In genomic region chr4:159131564-159131963, GRCh38 we compare ENCODE assay signal across 23 cellular contexts. TPM values are rescaled to one million over a fixed set of nuclear protein-coding genes. Genes with fewer than 3 reads are reported as not detected.
A peak's percentile ranks its signal among the peaks of the same experiment; 100 is the strongest.
DNase-seq lines count a peak whose midpoint lies in the region; ATAC-seq, FAIRE-seq and TF ChIP-seq lines count a peak whose summit lies in the region.
"Had no signal": no experiment of that assay in that cellular context is flagged by ENCODE, and none has a peak within 500 bp of the region (broad histone marks: within the 10 kb centered on the region; RNA-seq: fewer than 3 reads in every experiment).

No MANE protein-coding gene starts in this region.

- H2BK15ac ChIP-seq in IMR-90 (ENCODE audit: low read depth, low read length) = no peak overlapping the region
- no peak overlapping the region for H2BK15ac ChIP-seq in mesendoderm (replicated peaks; ENCODE audit: low read depth)

- H3K36me3 ChIP-seq in GM23338 (ENCODE audit: insufficient read depth) (no peaks in the 10 kb centered on the region), IMR-90 (ENCODE audit: control insufficient read depth, insufficient read depth, low read length) (no peaks in the 10 kb centered on the region), mesendoderm (ENCODE audit: control insufficient read depth, insufficient read depth, low read length) (no peaks in the 10 kb centered on the region)
- H3K36me3 ChIP-seq: HAP-1 had no signal

- H3K9ac ChIP-seq in IMR-90 (ENCODE audit: low read depth, low read length) = no peak overlapping the region
- no peak overlapping the region for H3K9ac ChIP-seq in mesendoderm (ENCODE audit: low read length)
- H3K9ac ChIP-seq: GM23248, KMS-11 had no signal

- H3K4me2 ChIP-seq in GM23338 (peak overlapping the region; percentile 52), IMR-90 (ENCODE audit: low read depth, low read length) (no peak overlapping the region), mesendoderm (ENCODE audit: low read length) (no peak overlapping the region)
- H3K4me2 ChIP-seq: KMS-11 had no signal

- no peak for TF ChIP-seq RAD21 in IMR-90 (IDR thresholded peaks at IDR 0.05; ENCODE audit: low read length)

- H4K8ac ChIP-seq in IMR-90 (ENCODE audit: low read depth in 2 of 2, low read length in 2 of 2) = no peak overlapping the region
- no peak overlapping the region for H4K8ac ChIP-seq in mesendoderm (ENCODE audit: low read depth, low read length)

- H3K14ac ChIP-seq in IMR-90 (replicated peaks; ENCODE audit: low read depth, low read length) = no peak overlapping the region

- H3K79me1 ChIP-seq in IMR-90 (ENCODE audit: low read depth in 1 of 2, low read length in 2 of 2) (peaks cover 9 to 25% of the 10 kb centered on the region in 2 experiments; a peak in 3 of 4 replicates), mesendoderm (ENCODE audit: low read length) (peaks cover 4% of the 10 kb centered on the region)

- no peak overlapping the region for H4K5ac ChIP-seq in IMR-90 (ENCODE audit: low read depth, low read length)
- H4K5ac ChIP-seq in mesendoderm (ENCODE audit: low read length) = no peak overlapping the region

- BruUV-seq in IMR-90 (replicated peaks; lab: Mats Ljungman, UMichigan) = no TSS peak

- no peaks in the 10 kb centered on the region for H3K9me3 ChIP-seq in IMR-90 (ENCODE audit: control insufficient read depth, insufficient read depth, low read length)
- H3K9me3 ChIP-seq: HAP-1 had no signal

- H3K9me2 ChIP-seq in GM23338 (ENCODE audit: insufficient read depth) = no peaks in the 10 kb centered on the region

- no peak overlapping the region for H3K4ac ChIP-seq in IMR-90 (ENCODE audit: low read depth, low read length)
- H3K4ac ChIP-seq in mesendoderm (ENCODE audit: low read depth, low read length) = no peak overlapping the region

- FAIRE-seq in endometrium (lab: Jason Lieb, UNC) = peak; percentile 45
- FAIRE-seq: A204.1, D721Med, G401.6, GM12891, HTR-8/SVneo had no signal

- in situ Hi-C loops in IMR-90 (cut with MboI; ENCODE audit: low sequenced_read_pairs) = no loop called here

- CTCF ChIA-PET in IMR-90 (lab: Yijun Ruan, JAX) = no interaction called here

- peak overlapping the region; percentile 55; the same call in 1 of the 2 replicates for H3K27ac Mint-ChIP-seq in GM23338
- H3K27ac Mint-ChIP-seq: B cell; CD4-positive, alpha-beta memory T cell had no signal

- intact Hi-C loops in IMR-90 (cut with micrococcal nuclease) = no loop called here

- POLR2A ChIA-PET in IMR-90 (lab: Charles Lee; ENCODE audit: unreplicated experiment) = interaction anchor here (0.6 kb wide), 2 partner anchors 49 to 166 kb away, joined by 6 to 10 read pairs; no protein-coding TSS in a partner anchor

- 0 out of 2 replicates have a peak, but pooled peaks cover 2% of the 10 kb centered on the region for H3K9me1 ChIP-seq in IMR-90 (ENCODE audit: insufficient read depth, low read length)

- H3K4me1 Mint-ChIP-seq in GM23338 = peaks cover 35% of the 10 kb centered on the region

- H2BK120ac ChIP-seq in IMR-90 (ENCODE audit: low read depth, low read length) = no peak overlapping the region
- no peak overlapping the region for H2BK120ac ChIP-seq in mesendoderm (ENCODE audit: low read depth, low read length)

- H3K36me3 Mint-ChIP-seq in GM23338 (ENCODE audit: low read depth) = no peaks in the 10 kb centered on the region
- H3K36me3 Mint-ChIP-seq: CD4-positive, alpha-beta memory T cell had no signal

- H3K27ac ChIP-seq in GM23338 (ENCODE audit: low read depth) = peak overlapping the region; percentile 40; the same call in 1 of the 2 replicates
- no peak overlapping the region for H3K27ac ChIP-seq in IMR-90 (ENCODE audit: insufficient read depth, low read length)
- H3K27ac ChIP-seq in mesendoderm (ENCODE audit: low read depth, low read length) = no peak overlapping the region
- H3K27ac ChIP-seq: C4-2B, GM23248, KMS-11 had no signal

- H3K27me3 ChIP-seq in GM23338 (ENCODE audit: insufficient read depth) (no peaks in the 10 kb centered on the region), IMR-90 (ENCODE audit: control insufficient read depth, insufficient read depth, low read length) (no peaks in the 10 kb centered on the region), mesendoderm (ENCODE audit: insufficient read depth, low read length, poor library complexity) (no peaks in the 10 kb centered on the region)

- H3K4me1 ChIP-seq in GM23338 (ENCODE audit: insufficient read depth) = peaks cover 28% of the 10 kb centered on the region
- H3K4me1 ChIP-seq in IMR-90 (ENCODE audit: control insufficient read depth, insufficient read depth, low read length) = no peaks in the 10 kb centered on the region
- peaks cover 9% of the 10 kb centered on the region for H3K4me1 ChIP-seq in mesendoderm (ENCODE audit: control insufficient read depth, low read depth, low read length)

- peak overlapping the region; percentile 24; the same call in 1 of the 2 replicates for H3K23ac ChIP-seq in IMR-90 (ENCODE audit: low read depth, low read length)
- no peak overlapping the region for H3K23ac ChIP-seq in mesendoderm (ENCODE audit: low read length)

- 0 out of 3 replicates have a peak overlapping the region, but pooled peaks have one; percentile 4 for H3K4me3 Mint-ChIP-seq in GM23338
- H3K4me3 Mint-ChIP-seq: B cell; CD4-positive, alpha-beta memory T cell; IgD-negative memory B cell had no signal

- H4K91ac ChIP-seq in IMR-90 (ENCODE audit: insufficient read depth, low read depth, low read length) = no peak overlapping the region

- no peaks in the 10 kb centered on the region for H3K9me3 Mint-ChIP-seq in GM23338
- H3K9me3 Mint-ChIP-seq: CD4-positive, alpha-beta memory T cell; IgD-negative memory B cell had no signal

- dilution Hi-C loops in IMR-90 (cut with HindIII; ENCODE audit: low sequenced_read_pairs, unreplicated experiment) = no loop called here

- no peak overlapping the region for H2AK9ac ChIP-seq in IMR-90 (replicated peaks; ENCODE audit: low read depth, low read length, poor library complexity)

- 100% methylated on average over 1 of the region's 6 CpGs; no CpG with 5 or more reads in 1 of the 2 experiments for WGBS in IMR-90 (ENCODE audit: extremely low coverage in 2 of 2, insufficient read length in 1 of 2), 2 experiments
- WGBS in mesendoderm (ENCODE audit: extremely low coverage, insufficient coverage, low lambda C conversion rate) = no CpG with 5 or more reads among the region's 6 CpGs

- H2AFZ ChIP-seq in GM23338 (no peak overlapping the region), IMR-90 (replicated peaks; ENCODE audit: low read length, poor library complexity) (no peak overlapping the region)
- H2AFZ ChIP-seq: GM23248 had no signal

- H4K20me1 ChIP-seq in GM23338 (replicated peaks; ENCODE audit: insufficient read depth) = no peaks in the 10 kb centered on the region; the same call in none of the 2 replicates
- peaks cover 15% of the 10 kb centered on the region for H4K20me1 ChIP-seq in IMR-90 (ENCODE audit: insufficient read depth, low read length)

- H3K79me2 ChIP-seq in GM23338 (replicated peaks; ENCODE audit: insufficient read depth) = peaks cover 98% of the 10 kb centered on the region
- H3K79me2 ChIP-seq in mesendoderm (ENCODE audit: control insufficient read depth, insufficient read depth, low read length) = peaks cover 35% of the 10 kb centered on the region

- H2AK5ac ChIP-seq in IMR-90 (ENCODE audit: low read depth, low read length) (no peak overlapping the region), mesendoderm (ENCODE audit: low read length) (no peak overlapping the region)

- no peak for TF ChIP-seq POLR2A in IMR-90 (IDR thresholded peaks at IDR 0.05; ENCODE audit: low read depth, low read length)

- peak; percentile 78 for ATAC-seq in GM23338
- ATAC-seq in IMR-90 (ENCODE audit: low read depth) = no peak
- ATAC-seq in HG03432 (IDR thresholded peaks at IDR 0.05; ENCODE audit: unreplicated experiment) = no peak
- ATAC-seq in HG02759 (IDR thresholded peaks at IDR 0.05; ENCODE audit: unreplicated experiment) = no peak

- no peak overlapping the region for H3K56ac ChIP-seq in IMR-90 (ENCODE audit: extremely low read depth, insufficient read depth, low read length)
- no peak overlapping the region for H3K56ac ChIP-seq in mesendoderm (ENCODE audit: low read length)

- H2BK20ac ChIP-seq in IMR-90 (ENCODE audit: low read depth, low read length) = no peak overlapping the region

- DNase-seq in GM23338 (ENCODE audit: low spot score) (peak; percentile 47), IMR-90 (no peak), mesendoderm (peak; percentile 31), NOMO-1 treated with dmso at 0.1 percent for 144 hours (lab: John Stamatoyannopoulos, UW; ENCODE audit: unreplicated experiment) (no peak), NCI-H1694 treated with DMSO at 0.1 percent for 48 hours (lab: John Stamatoyannopoulos, UW) (no peak)
- DNase-seq: CD4-positive, alpha-beta memory T cell; DMS153; DMS79 treated with DMSO at 0.1 percent for 48 hours; EL; GM23248 had no signal

- no peaks in the 10 kb centered on the region for H3K27me3 Mint-ChIP-seq in GM23338 (ENCODE audit: insufficient read depth, low read depth, poor library complexity)
- H3K27me3 Mint-ChIP-seq: B cell; CD4-positive, alpha-beta memory T cell; IgD-negative memory B cell had no signal

- no peaks in the 10 kb centered on the region for H3F3A ChIP-seq in GM23338 (replicated peaks; ENCODE audit: low read depth)

- no peak overlapping the region for H3K18ac ChIP-seq in IMR-90 (ENCODE audit: low read depth, low read length)
- H3K18ac ChIP-seq in mesendoderm (ENCODE audit: low read length) = no peak overlapping the region

- H2BK5ac ChIP-seq in IMR-90 (ENCODE audit: low read depth, low read length, poor library complexity, severe bottlenecking) (no peak overlapping the region), mesendoderm (ENCODE audit: low read length) (no peak overlapping the region)

- TF ChIP-seq CTCF in GM23338 (conservative IDR thresholded peaks at IDR 0.05; ENCODE audit: low read depth in 2 of 2) (no peak), IMR-90 (conservative IDR thresholded peaks at IDR 0.05; ENCODE audit: low read depth, low read length) (no peak)

- H3K4me3 ChIP-seq in GM23338 (peak overlapping the region; percentile 18), IMR-90 (ENCODE audit: insufficient read depth, low read depth, low read length) (no peak overlapping the region), mesendoderm (ENCODE audit: low read length) (no peak overlapping the region)
- H3K4me3 ChIP-seq: GM23248, HAP-1 had no signal

TF ChIP-seq in GM23338, 12 proteins besides CTCF, POLR2A, EP300 and RAD21 (continues in another document):
- no peak for TF ChIP-seq JUNB (IDR thresholded peaks at IDR 0.05; ENCODE audit: unreplicated experiment)

RNA-seq across cellular contexts. Expression of gene RAPGEF2, which starts 28.7 kb away (rescaled TPM):
- total RNA-seq in GM23338 (2014; rRNA removed; shearing (Covaris generic)) = 52.7 and 63.1 TPM in 2 replicates
- polyA plus RNA-seq in GM23338 (2016; fragmentation: Nextera tagmentation; extraction: Ambion mirVana) (8.5 and 10.2 TPM in 2 replicates), IMR-90 (2012; rRNA removed) (25.6 and 27.6 TPM in 2 replicates)
- 109 and 126 TPM in 2 replicates for total RNA-seq in IMR-90 (2012; rRNA removed)
- polyA plus RNA-seq in IMR-90 (2012; cell fraction: cytosol; rRNA removed) = 7.5 and 8.0 TPM in 2 replicates
- 19.5 and 127 TPM in 2 replicates for polyA plus RNA-seq in IMR-90 (2012; cell fraction: nucleus; rRNA removed; ENCODE audit: low replicate concordance)
- polyA plus RNA-seq in mesendoderm (2013, experiment 1 of 2) = 45.1 TPM
- polyA plus RNA-seq in mesendoderm (2013, experiment 2 of 2) = 44.1 TPM

Comparison
In these comparisons a context has a peak if more than half of its experiments do, and no peak if none do; other contexts are left out.
1. DNase-seq: peak in GM23338 (single experiment) and mesendoderm (single experiment); none in IMR-90 (single experiment), NOMO-1 treated with dmso at 0.1 percent for 144 hours (single experiment) and NCI-H1694 treated with DMSO at 0.1 percent for 48 hours (single experiment).